Comparison of ENCODE assay signal across 1 cellular context in the genomic region with DNA sequence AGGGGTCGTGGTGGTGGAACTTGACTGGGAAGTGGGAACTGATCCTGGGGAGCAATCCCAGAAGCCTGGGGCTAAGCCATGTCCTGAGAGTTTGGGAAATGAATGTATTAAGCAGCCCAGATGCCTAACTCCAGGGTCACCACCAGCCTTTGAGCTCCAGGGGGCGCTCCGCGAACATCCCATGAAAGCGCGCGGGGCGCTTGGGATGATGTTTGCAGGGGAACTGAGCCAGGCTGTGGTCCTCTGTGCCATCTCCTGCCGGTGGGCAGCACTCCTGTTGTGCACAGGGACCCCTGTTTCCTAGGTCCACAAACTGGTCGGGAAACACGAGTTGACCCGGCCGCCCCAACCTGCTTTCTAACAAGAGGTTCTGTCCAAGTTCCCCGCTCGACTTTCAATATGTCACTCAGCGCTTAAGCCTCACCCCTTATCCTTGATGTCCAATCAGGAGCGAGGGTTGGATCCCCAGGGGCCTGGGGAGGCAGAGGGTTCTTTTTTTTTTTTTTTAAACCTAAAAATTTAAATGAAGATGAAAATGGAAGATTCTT.
TF ChIP-seq lines count a peak whose summit lies in the region.

No MANE protein-coding gene starts in this region.

TF ChIP-seq in HepG2, 621 proteins besides CTCF, POLR2A, EP300 and RAD21 (continued from another document and continues in another):
- TF ChIP-seq CSRNP2 (CRISPR knock-in tag; conservative IDR thresholded peaks at IDR 0.05; ENCODE audit: low read depth) (no peak), PAF1 (CRISPR knock-in tag; IDR thresholded peaks at IDR 0.05) (no peak), ZFP36L1 (CRISPR knock-in tag; IDR thresholded peaks at IDR 0.05) (no peak), ZNF180 (CRISPR knock-in tag; IDR thresholded peaks at IDR 0.05; ENCODE audit: borderline replicate concordance, low read depth) (no peak), ZNF468 (CRISPR knock-in tag; IDR thresholded peaks at IDR 0.05) (no peak), ZNF281 (CRISPR knock-in tag; IDR thresholded peaks at IDR 0.05; ENCODE audit: borderline replicate concordance) (no peak), KIAA2018 (CRISPR knock-in tag; IDR thresholded peaks at IDR 0.05; ENCODE audit: borderline replicate concordance) (no peak), MEIS2 (CRISPR knock-in tag; IDR thresholded peaks at IDR 0.05) (no peak), CCAR2 (optimal IDR thresholded peaks at IDR 0.05; ENCODE audit: low read depth, low read length) (no peak), ZNF605 (CRISPR knock-in tag; IDR thresholded peaks at IDR 0.05) (no peak), SAP130 (CRISPR knock-in tag; IDR thresholded peaks at IDR 0.05; ENCODE audit: low read depth) (no peak), RBM22 (optimal IDR thresholded peaks at IDR 0.05; ENCODE audit: low read length) (no peak), CBFB (CRISPR knock-in tag; IDR thresholded peaks at IDR 0.05) (no peak), RARA (CRISPR knock-in tag; IDR thresholded peaks at IDR 0.05) (no peak), SP4 (CRISPR knock-in tag; IDR thresholded peaks at IDR 0.05) (peak; percentile 54; the same call in 1 of the 2 replicates), DNMT3B (CRISPR knock-in tag; conservative IDR thresholded peaks at IDR 0.05) (no peak), GABPA (IDR thresholded peaks at IDR 0.05; ENCODE audit: low read depth, low read length) (no peak), GABPA (CRISPR knock-in tag; IDR thresholded peaks at IDR 0.05; ENCODE audit: low read depth) (no peak), ZNF75D (CRISPR knock-in tag; IDR thresholded peaks at IDR 0.05; ENCODE audit: borderline replicate concordance) (no peak), PHF5A (CRISPR knock-in tag; IDR thresholded peaks at IDR 0.05; ENCODE audit: low read depth, unreplicated experiment) (no peak), KDM2A (CRISPR knock-in tag; IDR thresholded peaks at IDR 0.05; ENCODE audit: borderline replicate concordance, low read depth) (peak; percentile 64; the same call in 1 of the 2 replicates), ZMYM4 (CRISPR knock-in tag; IDR thresholded peaks at IDR 0.05) (no peak), GMEB2 (CRISPR knock-in tag; IDR thresholded peaks at IDR 0.05; ENCODE audit: low read depth) (no peak), SMAD3 (CRISPR knock-in tag; IDR thresholded peaks at IDR 0.05) (no peak), RNF2 (conservative IDR thresholded peaks at IDR 0.05; ENCODE audit: low read depth) (no peak), SALL1 (CRISPR knock-in tag; IDR thresholded peaks at IDR 0.05) (peak; percentile 55), ZSCAN31 (CRISPR knock-in tag; IDR thresholded peaks at IDR 0.05; ENCODE audit: low read depth) (no peak)
- TF ChIP-seq, protein P1, sequence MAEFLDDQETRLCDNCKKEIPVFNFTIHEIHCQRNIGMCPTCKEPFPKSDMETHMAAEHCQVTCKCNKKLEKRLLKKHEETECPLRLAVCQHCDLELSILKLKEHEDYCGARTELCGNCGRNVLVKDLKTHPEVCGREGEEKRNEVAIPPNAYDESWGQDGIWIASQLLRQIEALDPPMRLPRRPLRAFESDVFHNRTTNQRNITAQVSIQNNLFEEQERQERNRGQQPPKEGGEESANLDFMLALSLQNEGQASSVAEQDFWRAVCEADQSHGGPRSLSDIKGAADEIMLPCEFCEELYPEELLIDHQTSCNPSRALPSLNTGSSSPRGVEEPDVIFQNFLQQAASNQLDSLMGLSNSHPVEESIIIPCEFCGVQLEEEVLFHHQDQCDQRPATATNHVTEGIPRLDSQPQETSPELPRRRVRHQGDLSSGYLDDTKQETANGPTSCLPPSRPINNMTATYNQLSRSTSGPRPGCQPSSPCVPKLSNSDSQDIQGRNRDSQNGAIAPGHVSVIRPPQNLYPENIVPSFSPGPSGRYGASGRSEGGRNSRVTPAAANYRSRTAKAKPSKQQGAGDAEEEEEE (CRISPR knock-in tag; IDR thresholded peaks at IDR 0.05; ENCODE audit: borderline replicate concordance): no peak
- TF ChIP-seq, protein P2, sequence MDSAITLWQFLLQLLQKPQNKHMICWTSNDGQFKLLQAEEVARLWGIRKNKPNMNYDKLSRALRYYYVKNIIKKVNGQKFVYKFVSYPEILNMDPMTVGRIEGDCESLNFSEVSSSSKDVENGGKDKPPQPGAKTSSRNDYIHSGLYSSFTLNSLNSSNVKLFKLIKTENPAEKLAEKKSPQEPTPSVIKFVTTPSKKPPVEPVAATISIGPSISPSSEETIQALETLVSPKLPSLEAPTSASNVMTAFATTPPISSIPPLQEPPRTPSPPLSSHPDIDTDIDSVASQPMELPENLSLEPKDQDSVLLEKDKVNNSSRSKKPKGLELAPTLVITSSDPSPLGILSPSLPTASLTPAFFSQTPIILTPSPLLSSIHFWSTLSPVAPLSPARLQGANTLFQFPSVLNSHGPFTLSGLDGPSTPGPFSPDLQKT (CRISPR knock-in tag; IDR thresholded peaks at IDR 0.05; ENCODE audit: borderline replicate concordance): no peak
- TF ChIP-seq, protein P3, sequence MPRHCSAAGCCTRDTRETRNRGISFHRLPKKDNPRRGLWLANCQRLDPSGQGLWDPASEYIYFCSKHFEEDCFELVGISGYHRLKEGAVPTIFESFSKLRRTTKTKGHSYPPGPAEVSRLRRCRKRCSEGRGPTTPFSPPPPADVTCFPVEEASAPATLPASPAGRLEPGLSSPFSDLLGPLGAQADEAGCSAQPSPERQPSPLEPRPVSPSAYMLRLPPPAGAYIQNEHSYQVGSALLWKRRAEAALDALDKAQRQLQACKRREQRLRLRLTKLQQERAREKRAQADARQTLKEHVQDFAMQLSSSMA (CRISPR knock-in tag; IDR thresholded peaks at IDR 0.05): no peak
- TF ChIP-seq, protein P4, sequence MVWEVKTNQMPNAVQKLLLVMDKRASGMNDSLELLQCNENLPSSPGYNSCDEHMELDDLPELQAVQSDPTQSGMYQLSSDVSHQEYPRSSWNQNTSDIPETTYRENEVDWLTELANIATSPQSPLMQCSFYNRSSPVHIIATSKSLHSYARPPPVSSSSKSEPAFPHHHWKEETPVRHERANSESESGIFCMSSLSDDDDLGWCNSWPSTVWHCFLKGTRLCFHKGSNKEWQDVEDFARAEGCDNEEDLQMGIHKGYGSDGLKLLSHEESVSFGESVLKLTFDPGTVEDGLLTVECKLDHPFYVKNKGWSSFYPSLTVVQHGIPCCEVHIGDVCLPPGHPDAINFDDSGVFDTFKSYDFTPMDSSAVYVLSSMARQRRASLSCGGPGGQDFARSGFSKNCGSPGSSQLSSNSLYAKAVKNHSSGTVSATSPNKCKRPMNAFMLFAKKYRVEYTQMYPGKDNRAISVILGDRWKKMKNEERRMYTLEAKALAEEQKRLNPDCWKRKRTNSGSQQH (CRISPR knock-in tag; IDR thresholded peaks at IDR 0.05; ENCODE audit: low read depth): no peak
- TF ChIP-seq, protein P5, sequence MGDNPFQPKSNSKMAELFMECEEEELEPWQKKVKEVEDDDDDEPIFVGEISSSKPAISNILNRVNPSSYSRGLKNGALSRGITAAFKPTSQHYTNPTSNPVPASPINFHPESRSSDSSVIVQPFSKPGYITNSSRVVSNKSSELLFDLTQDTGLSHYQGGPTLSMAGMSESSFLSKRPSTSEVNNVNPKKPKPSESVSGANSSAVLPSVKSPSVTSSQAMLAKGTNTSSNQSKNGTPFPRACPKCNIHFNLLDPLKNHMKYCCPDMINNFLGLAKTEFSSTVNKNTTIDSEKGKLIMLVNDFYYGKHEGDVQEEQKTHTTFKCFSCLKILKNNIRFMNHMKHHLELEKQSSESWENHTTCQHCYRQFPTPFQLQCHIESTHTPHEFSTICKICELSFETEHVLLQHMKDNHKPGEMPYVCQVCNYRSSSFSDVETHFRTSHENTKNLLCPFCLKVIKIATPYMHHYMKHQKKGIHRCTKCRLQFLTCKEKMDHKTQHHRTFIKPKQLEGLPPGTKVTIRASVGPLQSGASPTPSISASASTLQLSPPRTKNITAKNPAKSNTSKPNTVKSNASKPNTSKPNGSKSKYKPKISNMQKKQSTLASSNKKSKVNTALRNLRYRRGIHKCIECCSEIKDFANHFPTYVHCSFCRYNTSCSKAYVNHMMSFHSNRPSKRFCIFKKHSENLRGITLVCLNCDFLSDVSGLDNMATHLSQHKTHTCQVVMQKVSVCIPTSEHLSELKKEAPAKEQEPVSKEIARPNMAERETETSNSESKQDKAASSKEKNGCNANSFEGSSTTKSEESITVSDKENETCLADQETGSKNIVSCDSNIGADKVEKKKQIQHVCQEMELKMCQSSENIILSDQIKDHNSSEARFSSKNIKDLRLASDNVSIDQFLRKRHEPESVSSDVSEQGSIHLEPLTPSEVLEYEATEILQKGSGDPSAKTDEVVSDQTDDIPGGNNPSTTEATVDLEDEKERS (CRISPR knock-in tag; IDR thresholded peaks at IDR 0.05): no peak
